In genomic region chr2:86079981-86080911, GRCh38 we compare ENCODE assay signal across 8 cellular contexts. TPM values are rescaled to one million over a fixed set of nuclear protein-coding genes. Genes with fewer than 3 reads are reported as not detected.
A peak's percentile ranks its signal among the peaks of the same experiment; 100 is the strongest.
DNase-seq lines count a peak whose midpoint lies in the region; ATAC-seq and TF ChIP-seq lines count a peak whose summit lies in the region.

No MANE protein-coding gene starts in this region.

- no peak overlapping the region for H3K4me3 Mint-ChIP-seq in activated CD4-positive, alpha-beta T cell treated with anti-CD3 and anti-CD28 coated beads, Interleukin-2, amount 10 ng/mL, durations not matched to agents 24 days and 14 days

- peak overlapping the region in 1 of 2 donors; percentile 48 for H3K9ac ChIP-seq in colonic mucosa (ENCODE audit: low read depth in 2 of 2, low read length in 2 of 2)

- peak overlapping the region; percentile 70 for H3K27ac Mint-ChIP-seq in activated CD4-positive, alpha-beta T cell treated with anti-CD3 and anti-CD28 coated beads, Interleukin-2, amount 10 ng/mL, durations not matched to agents 24 days and 14 days

- H3K27me3 ChIP-seq in colonic mucosa = no peaks in the 10 kb centered on the region

- no peaks in the 10 kb centered on the region for H3K36me3 ChIP-seq in colonic mucosa

- peaks cover 41% of the 10 kb centered on the region for H3K4me1 Mint-ChIP-seq in activated CD4-positive, alpha-beta T cell treated with anti-CD3 and anti-CD28 coated beads, Interleukin-2, amount 10 ng/mL, durations not matched to agents 24 days and 14 days

- 40 to 48% methylated on average over 14 of the region's 14 CpGs for WGBS in lower leg skin, 2 donors

- peaks cover 61% of the 10 kb centered on the region for H3K36me3 Mint-ChIP-seq in activated CD4-positive, alpha-beta T cell treated with anti-CD3 and anti-CD28 coated beads, Interleukin-2, amount 10 ng/mL, durations not matched to agents 24 days and 14 days (ENCODE audit: low read depth)

- peak; percentile 91 for ATAC-seq in GM18867 (IDR thresholded peaks at IDR 0.05; ENCODE audit: unreplicated experiment)
- ATAC-seq in HG03066 (IDR thresholded peaks at IDR 0.05; ENCODE audit: low read depth, unreplicated experiment) = peak; percentile 79

- no peaks in the 10 kb centered on the region for H3K9me3 ChIP-seq in colonic mucosa

- TF ChIP-seq POLR2A in lower leg skin (IDR thresholded peaks at IDR 0.05) = no peak

- H3K27ac ChIP-seq in colonic mucosa = no peak overlapping the region

- H3K4me3 ChIP-seq in colonic mucosa (no peak overlapping the region), lower leg skin (ENCODE audit: low read depth, poor library complexity, severe bottlenecking) (no peak overlapping the region)

- DNase-seq in AML-193 (lab: John Stamatoyannopoulos, UW) = peak; percentile 36 to 44
- peak; percentile 39 for DNase-seq in NCI-H226
- peak; percentile 95 for DNase-seq in activated CD4-positive, alpha-beta T cell treated with anti-CD3 and anti-CD28 coated beads, Interleukin-2, amount 10 ng/mL, durations not matched to agents 24 days and 14 days
- DNase-seq in colonic mucosa = peak; percentile 83
- DNase-seq in lower leg skin (ENCODE audit: low spot score in 2 of 2) = peak; percentile 69 to 97
- DNase-seq in stimulated activated CD8-positive, alpha-beta memory T cell treated with anti-CD3 and anti-CD28 coated beads, Interleukin-12 subunit alpha, Interleukin-12 subunit beta, amount 100 ng/mL, for 1 hour (ENCODE audit: low read depth) = peak; percentile 69

- peak; percentile 81 for TF ChIP-seq CTCF in colonic mucosa (IDR thresholded peaks at IDR 0.05)
- TF ChIP-seq CTCF in lower leg skin (IDR thresholded peaks at IDR 0.05) = peak in 1 of 3 donors; percentile 60

- intact Hi-C loops in activated CD4-positive, alpha-beta T cell treated with anti-CD3 and anti-CD28 coated beads, Interleukin-2, amount 10 ng/mL, durations not matched to agents 24 days and 14 days (cut with micrococcal nuclease) = loop anchor here (1.0 to 5.0 kb wide), 4 partner anchors 41 to 353 kb away; partner anchors contain the start of gene ST3GAL5
- intact Hi-C loops in colonic mucosa (cut with DNase I) = loop anchor here (2.0 to 10.0 kb wide), 3 partner anchors 193 to 345 kb away; partner anchors contain the start of gene ST3GAL5
- intact Hi-C loops in lower leg skin (cut with DNase I; ENCODE audit: low total_unique reads) = loop anchor here (5.0 kb wide), 2 partner anchors 193 to 253 kb away; partner anchors contain the start of gene ST3GAL5

- H3K4me1 ChIP-seq in colonic mucosa = peaks cover 6% of the 10 kb centered on the region

- H3K27me3 Mint-ChIP-seq in activated CD4-positive, alpha-beta T cell treated with anti-CD3 and anti-CD28 coated beads, Interleukin-2, amount 10 ng/mL, durations not matched to agents 24 days and 14 days = no peaks in the 10 kb centered on the region

- H3K9me3 Mint-ChIP-seq in activated CD4-positive, alpha-beta T cell treated with anti-CD3 and anti-CD28 coated beads, Interleukin-2, amount 10 ng/mL, durations not matched to agents 24 days and 14 days = no peaks in the 10 kb centered on the region

RNA-seq across cellular contexts. Expression of gene POLR1A, which starts 25.4 kb away (rescaled TPM):
- 66.8 and 73.5 TPM in 2 replicates for total RNA-seq in activated CD4-positive, alpha-beta T cell treated with anti-CD3 and anti-CD28 coated beads, Interleukin-2, amount 10 ng/mL, durations not matched to agents 24 days and 14 days
- total RNA-seq in colonic mucosa = 10 to 100 TPM; 17.9 to 35.9 TPM
- total RNA-seq in lower leg skin = 10 to 100 TPM; 11.9 to 16.9 (median 13.5) TPM

RNA-seq across cellular contexts. Expression of gene PTCD3, which starts 25.8 kb away (rescaled TPM):
- total RNA-seq in activated CD4-positive, alpha-beta T cell treated with anti-CD3 and anti-CD28 coated beads, Interleukin-2, amount 10 ng/mL, durations not matched to agents 24 days and 14 days = 169 and 177 TPM in 2 replicates
- total RNA-seq in colonic mucosa (100 to 1,000 TPM in 1 of 2 donors, 10 to 100 TPM in 1; 96.2 to 108 TPM), lower leg skin (10 to 100 TPM; 35.5 to 98.7 (median 48.5) TPM)

Comparison
In these comparisons a context has a peak if more than half of its experiments do, and no peak if none do; other contexts are left out.
1. DNase-seq: peak in every context shown above with its lines; median percentile 95 in activated CD4-positive, alpha-beta T cell treated with anti-CD3 and anti-CD28 coated beads, Interleukin-2, amount 10 ng/mL, durations not matched to agents 24 days and 14 days; 83 in colonic mucosa; 83 in lower leg skin; 69 in stimulated activated CD8-positive, alpha-beta memory T cell treated with anti-CD3 and anti-CD28 coated beads, Interleukin-12 subunit alpha, Interleukin-12 subunit beta, amount 100 ng/mL, for 1 hour; 40 in AML-193; 39 in NCI-H226.